In the genomic region with DNA sequence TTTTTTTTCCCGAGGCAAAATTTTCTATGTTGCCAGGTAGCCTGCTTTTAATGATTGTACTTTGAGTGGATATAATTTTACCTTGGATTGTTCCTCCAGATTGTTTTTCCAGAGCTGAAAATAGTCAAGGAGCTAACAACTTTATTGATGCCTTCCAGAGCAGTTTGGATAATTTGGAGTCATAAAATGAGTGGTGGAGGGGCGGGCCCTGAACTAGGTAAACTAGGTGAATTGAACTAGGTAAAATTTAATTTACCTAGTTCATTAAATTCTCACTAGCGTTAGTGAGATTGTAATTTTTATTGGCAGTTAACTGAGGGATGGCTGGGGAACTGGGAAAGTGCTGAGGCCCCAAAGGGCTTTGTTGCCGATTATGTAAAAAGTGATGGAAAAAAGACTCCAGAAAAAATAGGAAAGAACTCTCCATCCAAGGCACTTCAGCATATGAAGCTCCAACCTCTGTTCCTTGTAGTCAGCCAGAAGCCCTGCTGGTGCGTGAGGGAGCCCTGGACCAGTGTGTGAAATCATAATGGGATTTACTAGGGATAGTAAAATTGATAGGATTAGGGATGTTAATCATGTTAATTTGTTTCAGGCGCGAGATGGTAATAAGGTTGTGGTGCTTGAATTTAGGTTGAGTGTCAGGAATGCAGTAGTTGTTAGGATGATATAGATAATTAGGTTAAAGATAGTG, we compare ENCODE assay signal across 10 cellular contexts. TPM values are rescaled to one million over a fixed set of nuclear protein-coding genes. Genes with fewer than 3 reads are reported as not detected.
DNase-seq lines count a peak whose midpoint lies in the region; ATAC-seq and TF ChIP-seq lines count a peak whose summit lies in the region.
"Had no signal": no experiment of that assay in that cellular context is flagged by ENCODE, and none has a peak within 500 bp of the region (broad histone marks: within the 10 kb centered on the region; RNA-seq: fewer than 3 reads in every experiment).

No MANE protein-coding gene starts in this region.

- H3K36me3 Mint-ChIP-seq in HFFc6 (ENCODE audit: low read depth), result peaks cover 28% of the 10 kb centered on the region

- H3K4me3 Mint-ChIP-seq in HFFc6, result peak overlapping the region; percentile 95

- ATAC-seq in GM18867 (IDR thresholded peaks at IDR 0.05; ENCODE audit: unreplicated experiment) (no peak), HG02970 (IDR thresholded peaks at IDR 0.05; ENCODE audit: low FRiP score, unreplicated experiment) (no peak)

- DNase-seq in AG10803 (ENCODE audit: low read depth) (no peak), HFFc6 (no peak), astrocyte of the spinal cord (ENCODE audit: low read depth, low spot score) (no peak), HT-29 (ENCODE audit: low spot score) (no peak)
- no peak for DNase-seq in stimulated activated CD4-positive, alpha-beta T cell treated with anti-CD3 and anti-CD28 coated beads, Interleukin-2, amount 100 ng/mL, for 24 hours
- DNase-seq: H7, NCI-H1694 treated with DMSO at 0.1 percent for 48 hours had no signal

- H3K27me3 Mint-ChIP-seq in HFFc6 (ENCODE audit: insufficient read depth), result no peaks in the 10 kb centered on the region

- H3K27ac Mint-ChIP-seq in HFFc6, result peak overlapping the region; percentile 85

- H3K36me3 ChIP-seq in mesodermal cell (ENCODE audit: control insufficient read depth, insufficient read depth, low read length), result peaks cover 6% of the 10 kb centered on the region

- 89 to 91% methylated on average over 3 to 4 of the region's 7 CpGs for WGBS in mesodermal cell (ENCODE audit: insufficient coverage in 2 of 2), 2 experiments

- H3K9me3 ChIP-seq in mesodermal cell (ENCODE audit: control insufficient read depth, low read length), result no peaks in the 10 kb centered on the region

- H3K27ac ChIP-seq in mesodermal cell (ENCODE audit: low read depth, low read length, severe bottlenecking), result no peak overlapping the region

- H3K9me3 Mint-ChIP-seq in HFFc6, result no peaks in the 10 kb centered on the region

- H3K4me3 ChIP-seq in AG10803 (ENCODE audit: low read length), result peak overlapping the region; percentile 75
- H3K4me3 ChIP-seq in astrocyte of the spinal cord (ENCODE audit: low read depth, low read length), result peak overlapping the region; percentile 82
- H3K4me3 ChIP-seq in mesodermal cell (ENCODE audit: extremely low read depth, insufficient read depth, low read length, poor library complexity, severe bottlenecking), result peak overlapping the region; percentile 91

- H3K4me1 ChIP-seq in mesodermal cell (ENCODE audit: control insufficient read depth, insufficient read depth, low read length, poor library complexity, severe bottlenecking), result peaks cover 6% of the 10 kb centered on the region

- no peak for TF ChIP-seq CTCF in AG10803 (conservative IDR thresholded peaks at IDR 0.05; ENCODE audit: low read length)
- no peak for TF ChIP-seq CTCF in HFFc6 (IDR thresholded peaks at IDR 0.05)
- no peak for TF ChIP-seq CTCF in astrocyte of the spinal cord (IDR thresholded peaks at IDR 0.05; ENCODE audit: low read depth, low read length)

- peaks cover 47% of the 10 kb centered on the region for H3K4me1 Mint-ChIP-seq in HFFc6 (ENCODE audit: low read depth)

- in situ Hi-C loops in astrocyte of the spinal cord (cut with HindIII; ENCODE audit: low sequenced_read_pairs), result no loop called here

RNA-seq across cellular contexts. Expression of gene DNAJC25, which starts 1.7 kb away (rescaled TPM):
- 10 to 100 TPM in 4 of 6 experiments, 1 to 10 TPM in 2; 9.6 to 11.5 (median 10.3) TPM for total RNA-seq in HFFc6 (2021; fragmentation: NEBNext Ultra II Directional; extraction: Animal tissue kit (Norgen Biotek cat#: 25700))
- polyA plus RNA-seq in mesodermal cell (2013, experiment 1 of 2), result 7.4 TPM
- polyA plus RNA-seq in mesodermal cell (2013, experiment 2 of 2), result 11.1 TPM
- 4.7 and 7.7 TPM in 2 replicates for total RNA-seq in HT-29 (2014; rRNA removed; shearing (Covaris generic))

RNA-seq across cellular contexts. Expression of gene GNG10, which starts 28.6 kb away (rescaled TPM):
- total RNA-seq in HFFc6 (2021; fragmentation: NEBNext Ultra II Directional; extraction: Animal tissue kit (Norgen Biotek cat#: 25700)), result 10 to 100 TPM; 60.5 to 72.7 (median 66.0) TPM
- polyA plus RNA-seq in mesodermal cell (2013, experiment 1 of 2), result 48.1 TPM
- 49.4 TPM for polyA plus RNA-seq in mesodermal cell (2013, experiment 2 of 2)
- 8.6 and 13.7 TPM in 2 replicates for total RNA-seq in HT-29 (2014; rRNA removed; shearing (Covaris generic))

RNA-seq across cellular contexts. Expression of gene PTGR1, which starts 33.4 kb away (rescaled TPM):
- total RNA-seq in HFFc6 (2021; fragmentation: NEBNext Ultra II Directional; extraction: Animal tissue kit (Norgen Biotek cat#: 25700)), result 10 to 100 TPM; 50.3 to 86.6 (median 82.4) TPM
- polyA plus RNA-seq in mesodermal cell (2013, experiment 1 of 2), result 29.0 TPM
- 30.2 TPM for polyA plus RNA-seq in mesodermal cell (2013, experiment 2 of 2)
- 39.8 and 41.3 TPM in 2 replicates for total RNA-seq in HT-29 (2014; rRNA removed; shearing (Covaris generic))
